ENCODE assay signal across 1 cellular context in genomic region chr3:18098960-18099587, GRCh38.
TF ChIP-seq lines count a peak whose summit lies in the region.

No MANE protein-coding gene starts in this region.

TF ChIP-seq in GM23338, 12 proteins besides CTCF, POLR2A, EP300 and RAD21 (continued from another document):
- TF ChIP-seq ZNF462 (CRISPR knock-in tag; IDR thresholded peaks at IDR 0.05) = no peak
- no peak for TF ChIP-seq EZH2 (IDR thresholded peaks at IDR 0.05; ENCODE audit: low read depth, unreplicated experiment)
- no peak for TF ChIP-seq ETS1 (IDR thresholded peaks at IDR 0.05)
- TF ChIP-seq STAT1 (IDR thresholded peaks at IDR 0.05; ENCODE audit: unreplicated experiment) = no peak
- TF ChIP-seq EZH2phosphoT487 (IDR thresholded peaks at IDR 0.05; ENCODE audit: unreplicated experiment) = no peak
- TF ChIP-seq POLR2AphosphoS5 (IDR thresholded peaks at IDR 0.05; ENCODE audit: low read depth) = no peak
- no peak for TF ChIP-seq JUNB (IDR thresholded peaks at IDR 0.05; ENCODE audit: unreplicated experiment)
- no peak for TF ChIP-seq CREB1 (CRISPR knock-in tag; IDR thresholded peaks at IDR 0.05; ENCODE audit: low read depth)
TF ChIP-seq in GM23338: peak in this region for 0.
